Comparison of ENCODE assay signal across 9 cellular contexts in genomic region chr10:110841767-110842267, GRCh38. TPM values are rescaled to one million over a fixed set of nuclear protein-coding genes. Genes with fewer than 3 reads are reported as not detected.
A peak's percentile ranks its signal among the peaks of the same experiment; 100 is the strongest.
DNase-seq lines count a peak whose midpoint lies in the region; ATAC-seq, FAIRE-seq and TF ChIP-seq lines count a peak whose summit lies in the region.
"Had no signal": no experiment of that assay in that cellular context is flagged by ENCODE, and none has a peak within 500 bp of the region (broad histone marks: within the 10 kb centered on the region; RNA-seq: fewer than 3 reads in every experiment).

No MANE protein-coding gene starts in this region.

- FAIRE-seq in GM19239 (lab: Jason Lieb, UNC): no peak
- FAIRE-seq: G401.6 had no signal

- peak overlapping the region; percentile 53 for H3K4me3 Mint-ChIP-seq in activated naive CD8-positive, alpha-beta T cell
- H3K4me3 Mint-ChIP-seq in chondrocyte (ENCODE audit: unreplicated experiment): no peak overlapping the region

- TF ChIP-seq CTCF in GM12864 (IDR thresholded peaks at IDR 0.05; ENCODE audit: low read depth, low read length, missing control alignments): no peak
- no peak for TF ChIP-seq CTCF in chondrocyte (IDR thresholded peaks at IDR 0.05)

- H3K4me1 Mint-ChIP-seq in activated naive CD8-positive, alpha-beta T cell (ENCODE audit: low read depth): peaks cover 59% of the 10 kb centered on the region
- peaks cover 45% of the 10 kb centered on the region for H3K4me1 Mint-ChIP-seq in chondrocyte (ENCODE audit: low read depth)

- no peaks in the 10 kb centered on the region for H3K9me3 Mint-ChIP-seq in activated naive CD8-positive, alpha-beta T cell (ENCODE audit: low read depth)
- no peaks in the 10 kb centered on the region for H3K9me3 Mint-ChIP-seq in chondrocyte (ENCODE audit: low read depth)

- peaks cover 2% of the 10 kb centered on the region for H3K36me3 Mint-ChIP-seq in activated naive CD8-positive, alpha-beta T cell
- no peaks in the 10 kb centered on the region for H3K36me3 Mint-ChIP-seq in chondrocyte (ENCODE audit: low read depth)

- DNase-seq in GM12864 (ENCODE audit: low read depth) (peak; percentile 91), GM19239 (ENCODE audit: insufficient read length, low spot score) (peak; percentile 72), DMS153 treated with DMSO at 0.1 percent for 48 hours (lab: John Stamatoyannopoulos, UW; ENCODE audit: unreplicated experiment) (no peak), D341Med (ENCODE audit: low spot score) (no peak), chondrocyte (ENCODE audit: low spot score) (no peak), hepatic stellate cell (ENCODE audit: low spot score) (no peak)

- peak overlapping the region; percentile 48 for H3K4me3 ChIP-seq in GM12864 (ENCODE audit: low read depth, low read length)

- peak overlapping the region; percentile 82 for H3K27ac Mint-ChIP-seq in activated naive CD8-positive, alpha-beta T cell
- H3K27ac Mint-ChIP-seq in chondrocyte (ENCODE audit: unreplicated experiment): no peak overlapping the region

- peak; percentile 64 for ATAC-seq in HG02981 (IDR thresholded peaks at IDR 0.05; ENCODE audit: unreplicated experiment)

- H3K27me3 Mint-ChIP-seq in activated naive CD8-positive, alpha-beta T cell: no peaks in the 10 kb centered on the region
- H3K27me3 Mint-ChIP-seq in chondrocyte (ENCODE audit: low read depth): no peaks in the 10 kb centered on the region

RNA-seq across cellular contexts. Expression of gene PDCD4, which starts 29.9 kb away (rescaled TPM):
- total RNA-seq in chondrocyte: 73.7 to 100 TPM (median 80.3 TPM) in 3 replicates

Comparison
In these comparisons a context has a peak if more than half of its experiments do, and no peak if none do; other contexts are left out.
1. DNase-seq: peak in GM12864 (single experiment) and GM19239 (single experiment); none in DMS153 treated with DMSO at 0.1 percent for 48 hours (single experiment), D341Med (single experiment), chondrocyte (single experiment) and hepatic stellate cell (single experiment).